ENCODE assay signal across 8 cellular contexts in genomic region chr1:151347523-151348246, GRCh38. TPM values are rescaled to one million over a fixed set of nuclear protein-coding genes. Genes with fewer than 3 reads are reported as not detected.
DNase-seq lines count a peak whose midpoint lies in the region; ATAC-seq and TF ChIP-seq lines count a peak whose summit lies in the region.

No MANE protein-coding gene starts in this region.

- peaks cover 12% of the 10 kb centered on the region for H3K79me2 ChIP-seq in DOHH2 (ENCODE audit: control insufficient read depth, low read length)

- H3K9me3 ChIP-seq in DOHH2 (ENCODE audit: control insufficient read depth, insufficient read depth, low read length), result peaks cover 8% of the 10 kb centered on the region

- H3K27me3 ChIP-seq in DOHH2 (ENCODE audit: control insufficient read depth, low read length), result no peaks in the 10 kb centered on the region

- H3K9me2 ChIP-seq in DOHH2 (replicated peaks; ENCODE audit: control insufficient read depth, low read length), result no peaks in the 10 kb centered on the region

- TF ChIP-seq CTCF in DOHH2 (IDR thresholded peaks at IDR 0.05; ENCODE audit: low read depth, low read length, poor library complexity, severe bottlenecking) (no peak), choroid plexus epithelial cell (conservative IDR thresholded peaks at IDR 0.05; ENCODE audit: low read depth, low read length) (no peak), neural crest cell (conservative IDR thresholded peaks at IDR 0.05) (no peak)

- H3K27me3 Mint-ChIP-seq in IgD-negative memory B cell (no peaks in the 10 kb centered on the region), neural crest cell (ENCODE audit: low read depth) (no peaks in the 10 kb centered on the region)

- H3K27ac Mint-ChIP-seq in IgD-negative memory B cell, result peak overlapping the region; percentile 97 to 99 (median 99)
- H3K27ac Mint-ChIP-seq in neural crest cell (ENCODE audit: unreplicated experiment), result peak overlapping the region; percentile 99

- peaks cover 3% of the 10 kb centered on the region for H3K36me3 Mint-ChIP-seq in IgD-negative memory B cell
- H3K36me3 Mint-ChIP-seq in neural crest cell (ENCODE audit: low read depth), result peaks cover 12% of the 10 kb centered on the region

- peaks cover 19% of the 10 kb centered on the region for H3K4me1 ChIP-seq in DOHH2 (ENCODE audit: control insufficient read depth, low read length)

- peaks cover 21 to 30% (median 24%) of the 10 kb centered on the region in 3 donors for H3K4me1 Mint-ChIP-seq in IgD-negative memory B cell
- H3K4me1 Mint-ChIP-seq in neural crest cell, result peaks cover 28% of the 10 kb centered on the region

- peaks cover 35% of the 10 kb centered on the region for H3K36me3 ChIP-seq in DOHH2 (ENCODE audit: control insufficient read depth, low read length)

- H3K4me2 ChIP-seq in DOHH2 (ENCODE audit: low read length), result peak overlapping the region; percentile 78

- peak overlapping the region; percentile 93 to 99 (median 96) for H3K4me3 Mint-ChIP-seq in IgD-negative memory B cell
- peak overlapping the region; percentile 95 for H3K4me3 Mint-ChIP-seq in neural crest cell

- DNase-seq in choroid plexus epithelial cell (ENCODE audit: low read depth) (peak; percentile 33), neural crest cell (ENCODE audit: low read depth, low spot score) (no peak), SK-N-DZ (ENCODE audit: low spot score) (no peak), NCI-H2107 treated with DMSO at 0.1 percent for 48 hours (lab: John Stamatoyannopoulos, UW; ENCODE audit: unreplicated experiment) (no peak)
- DNase-seq in stimulated activated CD4-positive, alpha-beta T cell treated with anti-CD3 and anti-CD28 coated beads, Interleukin-2, amount 100 ng/mL, for 24 hours, result no peak

- H3F3A ChIP-seq in DOHH2 (ENCODE audit: control insufficient read depth, insufficient read depth), result no peaks in the 10 kb centered on the region

- ATAC-seq in GM21576 (IDR thresholded peaks at IDR 0.05; ENCODE audit: unreplicated experiment), result no peak

- no peaks in the 10 kb centered on the region for H4K20me1 ChIP-seq in DOHH2 (ENCODE audit: control insufficient read depth, insufficient read depth, low read depth, low read length)

- H3K4me3 ChIP-seq in DOHH2 (ENCODE audit: low read length), result peak overlapping the region; percentile 73
- H3K4me3 ChIP-seq in choroid plexus epithelial cell (ENCODE audit: low read depth, low read length), result peak overlapping the region; percentile 58

- H3K9me3 Mint-ChIP-seq in IgD-negative memory B cell (peaks cover 0 to 3% (median 3%) of the 10 kb centered on the region in 3 donors), neural crest cell (peaks cover 7% of the 10 kb centered on the region)

- H3K27ac ChIP-seq in DOHH2 (ENCODE audit: low read depth, low read length), result peak overlapping the region; percentile 83

RNA-seq across cellular contexts. Expression of gene RFX5, which starts 0.6 kb away (rescaled TPM):
- polyA plus RNA-seq in IgD-negative memory B cell, result 106 TPM
- total RNA-seq in neural crest cell, result 71.3 and 73.5 TPM in 2 replicates
- 74.4 and 80.4 TPM in 2 replicates for polyA plus RNA-seq in SK-N-DZ (2014; cell fraction: cytosol; rRNA removed)
- 226 and 232 TPM in 2 replicates for polyA plus RNA-seq in SK-N-DZ (2014; cell fraction: nucleus; rRNA removed)

RNA-seq across cellular contexts. Expression of gene PI4KB, which starts 20.5 kb away (rescaled TPM):
- polyA plus RNA-seq in IgD-negative memory B cell, result 67.9 TPM
- 46.3 and 52.0 TPM in 2 replicates for total RNA-seq in neural crest cell
- 20.2 and 33.5 TPM in 2 replicates for polyA plus RNA-seq in SK-N-DZ (2014; cell fraction: cytosol; rRNA removed)
- 22.5 and 44.0 TPM in 2 replicates for polyA plus RNA-seq in SK-N-DZ (2014; cell fraction: nucleus; rRNA removed)

RNA-seq across cellular contexts. Expression of gene SELENBP1, which starts 24.8 kb away (rescaled TPM):
- polyA plus RNA-seq in IgD-negative memory B cell, result not detected
- 35.9 and 36.2 TPM in 2 replicates for total RNA-seq in neural crest cell
- polyA plus RNA-seq in SK-N-DZ (2014; cell fraction: cytosol; rRNA removed), result 14.7 and 21.7 TPM in 2 replicates
- polyA plus RNA-seq in SK-N-DZ (2014; cell fraction: nucleus; rRNA removed), result 48.6 and 48.9 TPM in 2 replicates

RNA-seq across cellular contexts. Expression of gene PSMB4, which starts 51.7 kb away (rescaled TPM):
- polyA plus RNA-seq in IgD-negative memory B cell, result 69.1 TPM
- 278 and 279 TPM in 2 replicates for total RNA-seq in neural crest cell
- polyA plus RNA-seq in SK-N-DZ (2014; cell fraction: cytosol; rRNA removed), result 577 and 606 TPM in 2 replicates
- 584 and 729 TPM in 2 replicates for polyA plus RNA-seq in SK-N-DZ (2014; cell fraction: nucleus; rRNA removed)
